11 cellular contexts compared by ENCODE assay signal in genomic region chr2:173631123-173631450, GRCh38.
DNase-seq lines count a peak whose midpoint lies in the region; ATAC-seq and TF ChIP-seq lines count a peak whose summit lies in the region.
"Had no signal": no experiment of that assay in that cellular context is flagged by ENCODE, and none has a peak within 500 bp of the region (broad histone marks: within the 10 kb centered on the region; RNA-seq: fewer than 3 reads in every experiment).

No MANE protein-coding gene starts in this region.

- H3K9ac ChIP-seq in GM23248 (peak overlapping the region; percentile 14; the same call in 1 of the 2 replicates), PC-3 (ENCODE audit: low read length) (no peak overlapping the region)

- DNase-seq in GM23248 (peak; percentile 55), PC-3 (peak; percentile 22), heart left ventricle (peak in 4 of 5 donors; percentile 21 to 48 (median 46)), sciatic nerve (ENCODE audit: low spot score) (no peak), NCI-H82 treated with DMSO at 0.1 percent for 48 hours (lab: John Stamatoyannopoulos, UW; ENCODE audit: unreplicated experiment) (no peak)
- DNase-seq: cortex of kidney, GOT3, natural killer cell had no signal

- WGBS in GM23248 (ENCODE audit: low coverage in 1 of 2, low lambda C conversion rate in 2 of 2, missing lambda C conversion rate in 2 of 2), 2 experiments: 2 to 3% methylated on average over 5 of the region's 5 CpGs
- WGBS in heart left ventricle, 4 donors: 39 to 44% (median 41%) methylated on average over 5 of the region's 5 CpGs

- no peak overlapping the region for H3K27ac ChIP-seq in GM23248
- H3K27ac ChIP-seq in PC-3 (ENCODE audit: low read length): no peak overlapping the region
- peak overlapping the region in 9 of 12 donors; percentile 19 to 77 (median 50) for H3K27ac ChIP-seq in heart left ventricle

- H3K27me3 ChIP-seq in GM23248 (replicated peaks; ENCODE audit: insufficient read depth): no peaks in the 10 kb centered on the region
- no peaks in the 10 kb centered on the region for H3K27me3 ChIP-seq in PC-3 (ENCODE audit: low read length)
- no peaks in the 10 kb centered on the region for H3K27me3 ChIP-seq in heart left ventricle

- POLR2A ChIA-PET in PC-3 (lab: Charles Lee; ENCODE audit: unreplicated experiment): no interaction called here

- in situ Hi-C loops in GM23248 (cut with MboI): no loop called here

- H3K9me3 ChIP-seq in GM23248 (ENCODE audit: low read depth): no peaks in the 10 kb centered on the region
- H3K9me3 ChIP-seq in PC-3 (ENCODE audit: low read length): no peaks in the 10 kb centered on the region
- no peaks in the 10 kb centered on the region for H3K9me3 ChIP-seq in heart left ventricle

- peaks cover 10% of the 10 kb centered on the region for H3K4me1 ChIP-seq in GM23248 (ENCODE audit: insufficient read depth)
- H3K4me1 ChIP-seq in PC-3 (ENCODE audit: insufficient read depth, low read length): 0 out of 2 replicates have a peak, but pooled peaks cover 4% of the 10 kb centered on the region
- H3K4me1 ChIP-seq in heart left ventricle: peaks cover 0 to 5% (median 0%) of the 10 kb centered on the region in 12 donors

- H3K79me2 ChIP-seq in GM23248 (ENCODE audit: insufficient read depth): no peaks in the 10 kb centered on the region
- no peaks in the 10 kb centered on the region for H3K79me2 ChIP-seq in PC-3 (ENCODE audit: low read length)

- H3K4me2 ChIP-seq in GM23248 (ENCODE audit: unreplicated experiment) (peak overlapping the region; percentile 50), PC-3 (ENCODE audit: low read length) (no peak overlapping the region)

- no peaks in the 10 kb centered on the region for H3K9me2 ChIP-seq in GM23248 (ENCODE audit: insufficient read depth)
- H3K9me2 ChIP-seq in PC-3 (replicated peaks; ENCODE audit: low read length): no peaks in the 10 kb centered on the region

- ATAC-seq in PC-3 (no peak), heart left ventricle (peak; percentile 59 to 90 (median 82)), sciatic nerve (peak; percentile 51), HG03378 (IDR thresholded peaks at IDR 0.05; ENCODE audit: unreplicated experiment) (no peak), HG02870 (IDR thresholded peaks at IDR 0.05; ENCODE audit: unreplicated experiment) (no peak), HG03135 (IDR thresholded peaks at IDR 0.05; ENCODE audit: unreplicated experiment) (no peak)
- ATAC-seq: natural killer cell had no signal

- BruUV-seq in PC-3 (replicated peaks; lab: Mats Ljungman, UMichigan): no TSS peak

- H3K4me3 ChIP-seq in GM23248: peak overlapping the region; percentile 41
- no peak overlapping the region for H3K4me3 ChIP-seq in PC-3 (ENCODE audit: low read length)
- H3K4me3 ChIP-seq in heart left ventricle: peak overlapping the region in 1 of 12 donors; percentile 16

- CTCF ChIA-PET in PC-3 (lab: Charles Lee): interaction anchor here (0.6 to 0.7 kb wide), 2 partner anchors 54 to 60 kb away, joined by 3 read pairs; no protein-coding TSS in a partner anchor

- H2AFZ ChIP-seq in GM23248: peak overlapping the region; percentile 75
- 0 out of 2 replicates have a peak overlapping the region, but pooled peaks have one; percentile 28 for H2AFZ ChIP-seq in PC-3 (ENCODE audit: low read length)

- no peak for TF ChIP-seq CTCF in PC-3 (conservative IDR thresholded peaks at IDR 0.05; ENCODE audit: low read depth, low read length)
- TF ChIP-seq CTCF in heart left ventricle (IDR thresholded peaks at IDR 0.05): no peak

- H4K20me1 ChIP-seq in GM23248 (ENCODE audit: insufficient read depth) (no peaks in the 10 kb centered on the region), PC-3 (ENCODE audit: low read length) (no peaks in the 10 kb centered on the region)

- H3F3A ChIP-seq in GM23248 (ENCODE audit: insufficient read depth) (no peaks in the 10 kb centered on the region; the same call in 1 of the 2 replicates), PC-3 (ENCODE audit: low read length, unreplicated experiment) (no peaks in the 10 kb centered on the region)

- H3K36me3 ChIP-seq in GM23248 (ENCODE audit: low read depth) (no peaks in the 10 kb centered on the region), PC-3 (ENCODE audit: low read depth, low read length) (no peaks in the 10 kb centered on the region), heart left ventricle (no peaks in the 10 kb centered on the region)

- no peak for TF ChIP-seq POLR2A in heart left ventricle (IDR thresholded peaks at IDR 0.05)

- intact Hi-C loops in PC-3 (cut with micrococcal nuclease): no loop called here
- intact Hi-C loops in heart left ventricle (cut with DNase I): no loop called here
- intact Hi-C loops in sciatic nerve (cut with DNase I): no loop called here

Comparison
In these comparisons a context has a peak if more than half of its experiments do, and no peak if none do; other contexts are left out.
1. DNase-seq: peak in GM23248 (single experiment), PC-3 (single experiment) and heart left ventricle (4 of 5); none in sciatic nerve (single experiment) and NCI-H82 treated with DMSO at 0.1 percent for 48 hours (single experiment).
2. H3K27ac ChIP-seq: peak in heart left ventricle (9 of 12); none in GM23248 (single experiment) and PC-3 (single experiment).
3. ATAC-seq: peak in heart left ventricle (4 of 4) and sciatic nerve (single experiment); none in PC-3 (single experiment), HG03378 (single experiment), HG02870 (single experiment) and HG03135 (single experiment).